1 cellular context compared by ENCODE assay signal in genomic region chr1:213089924-213090677, GRCh38.
TF ChIP-seq lines count a peak whose summit lies in the region.

No MANE protein-coding gene starts in this region.

TF ChIP-seq in K562, 482 proteins besides CTCF, POLR2A, EP300 and RAD21:
- TF ChIP-seq ATF7 (IDR thresholded peaks at IDR 0.05): peak; percentile 62; the same call in 1 of the 2 replicates
- TF ChIP-seq ATF3 (IDR thresholded peaks at IDR 0.05): peak; percentile 90
- TF ChIP-seq ATF3 (CRISPR knock-in tag; conservative IDR thresholded peaks at IDR 0.05): no peak
- TF ChIP-seq JUND (IDR thresholded peaks at IDR 0.05; ENCODE audit: borderline replicate concordance, low read depth, low read length): no peak
- TF ChIP-seq JUND (tag; IDR thresholded peaks at IDR 0.05; ENCODE audit: borderline replicate concordance, low read depth, low read length): peak; percentile 31; the same call in 1 of the 3 replicates
- TF ChIP-seq ILF3 (IDR thresholded peaks at IDR 0.05; ENCODE audit: borderline replicate concordance): no peak
TF ChIP-seq in K562: peak in this region for 3.
